ENCODE assay signal across 2 cellular contexts in genomic region chr19:2227415-2228156, GRCh38.
TF ChIP-seq lines count a peak whose summit lies in the region.

No MANE protein-coding gene starts in this region.

TF ChIP-seq in GM23338, 12 proteins besides CTCF, POLR2A, EP300 and RAD21:
- no peak for TF ChIP-seq EZH2 (IDR thresholded peaks at IDR 0.05; ENCODE audit: low read depth, unreplicated experiment)
- no peak for TF ChIP-seq ZNF114 (CRISPR knock-in tag; IDR thresholded peaks at IDR 0.05)
- TF ChIP-seq ZNF331 (CRISPR knock-in tag; IDR thresholded peaks at IDR 0.05; ENCODE audit: low read depth) = no peak
- TF ChIP-seq POLR2AphosphoS5 (IDR thresholded peaks at IDR 0.05; ENCODE audit: low read depth) = no peak
- no peak for TF ChIP-seq REST (IDR thresholded peaks at IDR 0.05; ENCODE audit: unreplicated experiment)

TF ChIP-seq in HepG2, 621 proteins besides CTCF, POLR2A, EP300 and RAD21:
- no peak for TF ChIP-seq ZNF788 (CRISPR knock-in tag; IDR thresholded peaks at IDR 0.05; ENCODE audit: borderline replicate concordance)
- no peak for TF ChIP-seq ZNF280D (CRISPR knock-in tag; IDR thresholded peaks at IDR 0.05)
- TF ChIP-seq ZKSCAN8 (CRISPR knock-in tag; IDR thresholded peaks at IDR 0.05; ENCODE audit: borderline replicate concordance) = no peak
- TF ChIP-seq ZZZ3 (CRISPR knock-in tag; IDR thresholded peaks at IDR 0.05; ENCODE audit: borderline replicate concordance) = no peak
- TF ChIP-seq HNRNPL (IDR thresholded peaks at IDR 0.05; ENCODE audit: low read depth, low read length) = no peak
- no peak for TF ChIP-seq MAFF (IDR thresholded peaks at IDR 0.05; ENCODE audit: low read depth, low read length)
- TF ChIP-seq HNF4G (IDR thresholded peaks at IDR 0.05; ENCODE audit: borderline replicate concordance, low read depth, low read length) = no peak
- TF ChIP-seq HNF4G (CRISPR knock-in tag; IDR thresholded peaks at IDR 0.05; ENCODE audit: borderline replicate concordance, low read depth) = no peak
- no peak for TF ChIP-seq CC2D1A (CRISPR knock-in tag; IDR thresholded peaks at IDR 0.05)
- TF ChIP-seq MZF1 (CRISPR knock-in tag; IDR thresholded peaks at IDR 0.05; ENCODE audit: borderline replicate concordance) = no peak
- no peak for TF ChIP-seq ZNF687 (CRISPR knock-in tag; IDR thresholded peaks at IDR 0.05)
- no peak for TF ChIP-seq FOXP4 (CRISPR knock-in tag; IDR thresholded peaks at IDR 0.05)
- no peak for TF ChIP-seq SMARCC2 (IDR thresholded peaks at IDR 0.05)
- TF ChIP-seq ZGPAT (CRISPR knock-in tag; IDR thresholded peaks at IDR 0.05) = no peak
- TF ChIP-seq CAMTA2 (CRISPR knock-in tag; IDR thresholded peaks at IDR 0.05; ENCODE audit: borderline replicate concordance) = no peak
- TF ChIP-seq ZNF691 (CRISPR knock-in tag; IDR thresholded peaks at IDR 0.05; ENCODE audit: borderline replicate concordance, low read depth) = no peak
- no peak for TF ChIP-seq AHDC1 (CRISPR knock-in tag; IDR thresholded peaks at IDR 0.05; ENCODE audit: borderline replicate concordance)
- no peak for TF ChIP-seq RNF219 (CRISPR knock-in tag; IDR thresholded peaks at IDR 0.05)
- TF ChIP-seq BCLAF1 (IDR thresholded peaks at IDR 0.05) = no peak
- TF ChIP-seq SRSF9 (IDR thresholded peaks at IDR 0.05; ENCODE audit: borderline replicate concordance, insufficient read depth, low read depth, low read length, poor library complexity, severe bottlenecking) = no peak
- no peak for TF ChIP-seq JUND (CRISPR knock-in tag; IDR thresholded peaks at IDR 0.05)
